In the genomic region with DNA sequence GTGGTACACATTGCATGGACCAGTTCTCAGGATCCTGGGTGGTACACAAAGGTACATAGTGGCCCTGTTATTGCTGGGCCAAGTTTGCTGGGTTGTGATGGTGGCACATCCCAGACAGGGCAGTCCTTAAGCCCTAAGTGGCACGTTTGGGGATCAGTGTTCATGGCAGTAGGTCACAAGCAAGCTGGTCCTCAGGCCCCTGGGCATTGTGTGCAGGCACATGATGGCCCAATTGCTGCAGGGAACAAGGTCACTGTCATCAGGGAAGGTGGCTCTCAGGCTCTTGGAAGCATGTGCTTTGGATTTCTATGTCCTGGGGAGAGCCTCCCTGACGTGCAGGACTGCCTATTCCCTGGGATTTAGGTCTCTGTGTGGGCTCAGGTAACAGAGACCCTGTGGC, we compare ENCODE assay signal across 27 cellular contexts.
"Had no signal": no experiment of that assay in that cellular context is flagged by ENCODE, and none has a peak within 500 bp of the region (broad histone marks: within the 10 kb centered on the region; RNA-seq: fewer than 3 reads in every experiment).

No MANE protein-coding gene starts in this region.

- H3K4me1 ChIP-seq: neural progenitor cell, pancreas, psoas muscle, right lobe of liver, sigmoid colon, stomach, thyroid gland, tibial nerve, upper lobe of right lung, uterus had no signal

- H3K27ac Mint-ChIP-seq: naive B cell; natural killer cell; nephron; neural progenitor cell; stimulated activated effector memory CD8-positive, alpha-beta T cell treated with anti-CD3 and anti-CD28 coated beads, Interleukin-12 subunit alpha, Interleukin-12 subunit beta, amount 100 ng/mL, for 72 hours; stimulated activated naive B cell treated with anti-CD40 and anti-IgM and Interleukin-4, amounts not matched to agents 10 μg/mL and 1 μg/mL and 100 μg/mL, for 72 hours; stimulated activated naive CD8-positive, alpha-beta T cell treated with anti-CD3 and anti-CD28 coated beads, Interleukin-15, Interleukin-2, amounts not matched to agents 100 ng/mL and 50 ng/mL, for 24 hours; type B pancreatic cell had no signal

- H3K36me3 Mint-ChIP-seq: naive B cell; natural killer cell; neural progenitor cell; stimulated activated effector memory CD8-positive, alpha-beta T cell treated with anti-CD3 and anti-CD28 coated beads, Interleukin-12 subunit alpha, Interleukin-12 subunit beta, amount 100 ng/mL, for 72 hours; stimulated activated naive B cell treated with anti-CD40 and anti-IgM and Interleukin-4, amounts not matched to agents 10 μg/mL and 1 μg/mL and 100 μg/mL, for 72 hours; type B pancreatic cell had no signal

- H3K9me3 Mint-ChIP-seq: nephron, neural progenitor cell, type B pancreatic cell had no signal

- H3K4me1 Mint-ChIP-seq: naive B cell; natural killer cell; nephron; neural progenitor cell; stimulated activated effector memory CD8-positive, alpha-beta T cell treated with anti-CD3 and anti-CD28 coated beads, Interleukin-12 subunit alpha, Interleukin-12 subunit beta, amount 100 ng/mL, for 72 hours; stimulated activated naive B cell treated with anti-CD40 and anti-IgM and Interleukin-4, amounts not matched to agents 10 μg/mL and 1 μg/mL and 100 μg/mL, for 72 hours had no signal

- H3K9me3 ChIP-seq: neutrophil, pancreas, psoas muscle, right lobe of liver, sigmoid colon, thoracic aorta, thyroid gland, upper lobe of right lung, uterus had no signal

- H2AFZ ChIP-seq: neural progenitor cell had no signal

- H3K27me3 Mint-ChIP-seq: naive B cell; stimulated activated naive B cell treated with anti-CD40 and anti-IgM and Interleukin-4, amounts not matched to agents 10 μg/mL and 1 μg/mL and 100 μg/mL, for 72 hours; stimulated activated naive CD8-positive, alpha-beta T cell treated with anti-CD3 and anti-CD28 coated beads, Interleukin-15, Interleukin-2, amounts not matched to agents 100 ng/mL and 50 ng/mL, for 24 hours; type B pancreatic cell had no signal

- H3K9ac ChIP-seq: neural progenitor cell had no signal

- H3K4me3 Mint-ChIP-seq: natural killer cell; nephron; neural progenitor cell; stimulated activated effector memory CD8-positive, alpha-beta T cell treated with anti-CD3 and anti-CD28 coated beads, Interleukin-12 subunit alpha, Interleukin-12 subunit beta, amount 100 ng/mL, for 72 hours; stimulated activated naive B cell treated with anti-CD40 and anti-IgM and Interleukin-4, amounts not matched to agents 10 μg/mL and 1 μg/mL and 100 μg/mL, for 72 hours; stimulated activated naive CD8-positive, alpha-beta T cell treated with anti-CD3 and anti-CD28 coated beads, Interleukin-15, Interleukin-2, amounts not matched to agents 100 ng/mL and 50 ng/mL, for 24 hours; type B pancreatic cell had no signal

- ATAC-seq: natural killer cell; pancreas; psoas muscle; right cardiac atrium; right lobe of liver; stimulated activated effector memory CD8-positive, alpha-beta T cell treated with anti-CD3 and anti-CD28 coated beads, Interleukin-12 subunit alpha, Interleukin-12 subunit beta, amount 100 ng/mL, for 72 hours; stimulated activated naive B cell treated with anti-CD40 and anti-IgM and Interleukin-4, amounts not matched to agents 10 μg/mL and 1 μg/mL and 100 μg/mL, for 72 hours; upper lobe of right lung had no signal

- H3K36me3 ChIP-seq: neural progenitor cell, neutrophil, pancreas, right lobe of liver, sigmoid colon, stomach, thoracic aorta, thyroid gland, tibial nerve, upper lobe of right lung, uterus had no signal

- H3K27ac ChIP-seq: neural progenitor cell, neutrophil, pancreas, psoas muscle, right lobe of liver, sigmoid colon, stomach, thoracic aorta, thyroid gland, tibial nerve, upper lobe of right lung, uterus had no signal

- H3K4me3 ChIP-seq: neural progenitor cell, pancreas, psoas muscle, right lobe of liver, sigmoid colon, stomach, thoracic aorta, thyroid gland, tibial nerve, upper lobe of right lung, uterus had no signal

- H3K4me2 ChIP-seq: neural progenitor cell had no signal

- DNase-seq: naive B cell; natural killer cell; nucleus accumbens; psoas muscle; right cardiac atrium; right lobe of liver; sigmoid colon; small intestine; stimulated activated CD4-positive, alpha-beta T cell treated with anti-CD3 and anti-CD28 coated beads, Interleukin-15, amount 100 ng/mL, for 24 hours; stimulated activated CD4-positive, alpha-beta T cell treated with anti-CD3 and anti-CD28 coated beads, Interleukin-2, amount 100 ng/mL, for 24 hours; stimulated activated CD4-positive, alpha-beta T cell treated with anti-CD3 and anti-CD28 coated beads, Interleukin-2, amount 100 ng/mL, for 48 hours; stimulated activated CD4-positive, alpha-beta T cell treated with anti-CD3 and anti-CD28 coated beads, Interleukin-4, amount 100 ng/mL, for 24 hours; stimulated activated naive B cell treated with anti-CD40 and anti-IgM and Interleukin-4, amounts not matched to agents 10 μg/mL and 1 μg/mL and 100 μg/mL, for 72 hours; stimulated activated naive CD4-positive, alpha-beta T cell treated with Interleukin-2 at 50 U/mL for 16 hours; stomach; thyroid gland; upper lobe of right lung; uterus had no signal

- H3K27me3 ChIP-seq: neural progenitor cell, neutrophil, pancreas, right lobe of liver, sigmoid colon, stomach, thyroid gland, tibial nerve, upper lobe of right lung had no signal
